In genomic region chr17:75876938-75877751, GRCh38 we compare ENCODE assay signal across 8 cellular contexts. TPM values are rescaled to one million over a fixed set of nuclear protein-coding genes. Genes with fewer than 3 reads are reported as not detected.
DNase-seq lines count a peak whose midpoint lies in the region; ATAC-seq and TF ChIP-seq lines count a peak whose summit lies in the region.

No MANE protein-coding gene starts in this region.

- no peaks in the 10 kb centered on the region for H3K36me3 ChIP-seq in CD8-positive, alpha-beta memory T cell (ENCODE audit: insufficient read depth, low read length)

- no peaks in the 10 kb centered on the region for H3K9me3 ChIP-seq in CD8-positive, alpha-beta memory T cell (ENCODE audit: low read length)

- H3K36me3 Mint-ChIP-seq in CD8-positive, alpha-beta memory T cell, result peaks cover 0 to 2% (median 0%) of the 10 kb centered on the region in 3 donors
- H3K36me3 Mint-ChIP-seq in activated CD4-positive, alpha-beta memory T cell treated with anti-CD3 and anti-CD28 coated beads for 36 hours, result peaks cover 3% of the 10 kb centered on the region
- no peaks in the 10 kb centered on the region for H3K36me3 Mint-ChIP-seq in mesothelial cell of epicardium

- peak overlapping the region; percentile 85 to 96 (median 88) for H3K27ac Mint-ChIP-seq in CD8-positive, alpha-beta memory T cell
- H3K27ac Mint-ChIP-seq in activated CD4-positive, alpha-beta memory T cell treated with anti-CD3 and anti-CD28 coated beads for 36 hours, result peak overlapping the region; percentile 92
- peak overlapping the region; percentile 81 for H3K27ac Mint-ChIP-seq in mesothelial cell of epicardium

- H3K4me1 ChIP-seq in CD8-positive, alpha-beta memory T cell (ENCODE audit: insufficient read depth, low read length), result peaks cover 46% of the 10 kb centered on the region

- no peaks in the 10 kb centered on the region for H3K27me3 ChIP-seq in CD8-positive, alpha-beta memory T cell (ENCODE audit: insufficient read depth, low read length, poor library complexity, severe bottlenecking)

- peak overlapping the region; percentile 43 for H3K27ac ChIP-seq in CD8-positive, alpha-beta memory T cell (ENCODE audit: low read depth, low read length)
- H3K27ac ChIP-seq in substantia nigra (ENCODE audit: low read depth, low read length, poor library complexity, severe bottlenecking), result peak overlapping the region; percentile 93

- peak overlapping the region; percentile 61 for H3K4me3 ChIP-seq in CD8-positive, alpha-beta memory T cell (ENCODE audit: low read length)
- H3K4me3 ChIP-seq in epithelial cell of proximal tubule (ENCODE audit: low read depth, low read length), result peak overlapping the region; percentile 66

- TF ChIP-seq CTCF in epithelial cell of proximal tubule (conservative IDR thresholded peaks at IDR 0.05; ENCODE audit: low read depth, low read length) (no peak), mesothelial cell of epicardium (IDR thresholded peaks at IDR 0.05; ENCODE audit: unreplicated experiment) (no peak)

- no peaks in the 10 kb centered on the region for H3K9me3 Mint-ChIP-seq in CD8-positive, alpha-beta memory T cell
- no peaks in the 10 kb centered on the region for H3K9me3 Mint-ChIP-seq in activated CD4-positive, alpha-beta memory T cell treated with anti-CD3 and anti-CD28 coated beads for 36 hours
- no peaks in the 10 kb centered on the region for H3K9me3 Mint-ChIP-seq in mesothelial cell of epicardium

- no peak for DNase-seq in CD8-positive, alpha-beta memory T cell
- DNase-seq in HT1080 (ENCODE audit: low read depth) (peak; percentile 97), epithelial cell of proximal tubule (ENCODE audit: low read depth) (peak; percentile 87), mesothelial cell of epicardium (ENCODE audit: low spot score in 2 of 2, unreplicated experiment in 2 of 2) (peak in 1 of 2 experiments; percentile 70), substantia nigra (lab: John Stamatoyannopoulos, UW) (peak in 48 of 49 donors; percentile 42 to 91 (median 78)), cortex of kidney (lab: John Stamatoyannopoulos, UW) (no peak)
- peak; percentile 52 for DNase-seq in activated CD4-positive, alpha-beta memory T cell treated with anti-CD3 and anti-CD28 coated beads for 36 hours

- intact Hi-C loops in activated CD4-positive, alpha-beta memory T cell treated with anti-CD3 and anti-CD28 coated beads for 36 hours (cut with micrococcal nuclease), result loop anchor here (1.0 to 2.0 kb wide), 3 partner anchors 13 to 20 kb away; partner anchors contain the start of gene TRIM65

- ATAC-seq in GM18870 (IDR thresholded peaks at IDR 0.05; ENCODE audit: unreplicated experiment), result no peak

- H3K27me3 Mint-ChIP-seq in CD8-positive, alpha-beta memory T cell, result peaks cover 0 to 5% of the 10 kb centered on the region in 2 donors
- no peaks in the 10 kb centered on the region for H3K27me3 Mint-ChIP-seq in activated CD4-positive, alpha-beta memory T cell treated with anti-CD3 and anti-CD28 coated beads for 36 hours
- H3K27me3 Mint-ChIP-seq in mesothelial cell of epicardium (ENCODE audit: low read depth), result peaks cover 67% of the 10 kb centered on the region

- peaks cover 41 to 65% (median 41%) of the 10 kb centered on the region in 3 donors for H3K4me1 Mint-ChIP-seq in CD8-positive, alpha-beta memory T cell
- H3K4me1 Mint-ChIP-seq in activated CD4-positive, alpha-beta memory T cell treated with anti-CD3 and anti-CD28 coated beads for 36 hours (ENCODE audit: low read depth), result peaks cover 38% of the 10 kb centered on the region
- peaks cover 16% of the 10 kb centered on the region for H3K4me1 Mint-ChIP-seq in mesothelial cell of epicardium

- CTCF ChIA-PET in CD8-positive, alpha-beta memory T cell (lab: Charles Lee), result interaction anchor here (0.9 to 4.9 kb wide), 12 partner anchors 11 to 124 kb away, joined by 3 to 46 read pairs (median 6); partner anchors contain the start of genes GALK1, MRPL38, TRIM65 and WBP2
- CTCF ChIA-PET in activated CD4-positive, alpha-beta memory T cell treated with anti-CD3 and anti-CD28 coated beads for 36 hours (lab: Charles Lee), result interaction anchor here (0.6 to 11.0 kb wide), 16 partner anchors 9 to 340 kb away, joined by 3 to 111 read pairs (median 5); partner anchors contain the start of genes FBF1, TRIM65 and WBP2

- peak overlapping the region; percentile 83 to 90 (median 86) for H3K4me3 Mint-ChIP-seq in CD8-positive, alpha-beta memory T cell
- peak overlapping the region; percentile 89 for H3K4me3 Mint-ChIP-seq in activated CD4-positive, alpha-beta memory T cell treated with anti-CD3 and anti-CD28 coated beads for 36 hours
- peak overlapping the region; percentile 64 for H3K4me3 Mint-ChIP-seq in mesothelial cell of epicardium

- POLR2A ChIA-PET in CD8-positive, alpha-beta memory T cell (lab: Charles Lee), result interaction anchor here (0.5 to 8.3 kb wide), 8 partner anchors 12 to 103 kb away, joined by 3 to 82 read pairs (median 6); partner anchors contain the start of genes TRIM65 and WBP2
- POLR2A ChIA-PET in activated CD4-positive, alpha-beta memory T cell treated with anti-CD3 and anti-CD28 coated beads for 36 hours (lab: Charles Lee), result interaction anchor here (0.6 to 2.8 kb wide), 5 partner anchors 12 to 568 kb away, joined by 4 to 17 read pairs (median 6); partner anchors contain the start of genes TRIM65 and WBP2

RNA-seq across cellular contexts. Expression of gene TRIM47, which starts 1.2 kb away (rescaled TPM):
- total RNA-seq in CD8-positive, alpha-beta memory T cell, result 10 to 100 TPM; 12.6 to 14.1 TPM
- 17.6 TPM for polyA plus RNA-seq in CD8-positive, alpha-beta memory T cell
- 22.7 and 26.6 TPM in 2 replicates for total RNA-seq in HT1080 (2014; rRNA removed; shearing (Covaris generic))
- polyA plus RNA-seq in HT1080 (2015; cell fraction: cytosol; rRNA removed), result 9.6 and 12.6 TPM in 2 replicates
- 13.6 and 17.1 TPM in 2 replicates for polyA plus RNA-seq in HT1080 (2015; cell fraction: nucleus; rRNA removed)
- 10 to 100 TPM; 18.5 to 19.5 TPM for total RNA-seq in activated CD4-positive, alpha-beta memory T cell treated with anti-CD3 and anti-CD28 coated beads for 36 hours
- 51.2 and 68.7 TPM in 2 replicates for total RNA-seq in epithelial cell of proximal tubule
- 2.8 to 3.1 TPM (median 2.9 TPM) in 3 replicates for total RNA-seq in mesothelial cell of epicardium

RNA-seq across cellular contexts. Expression of gene TRIM65, which starts 19.6 kb away (rescaled TPM):
- total RNA-seq in CD8-positive, alpha-beta memory T cell, result 10 to 100 TPM; 34.9 to 35.4 TPM
- polyA plus RNA-seq in CD8-positive, alpha-beta memory T cell, result 28.1 TPM
- total RNA-seq in HT1080 (2014; rRNA removed; shearing (Covaris generic)), result 36.0 and 36.9 TPM in 2 replicates
- polyA plus RNA-seq in HT1080 (2015; cell fraction: cytosol; rRNA removed), result 27.8 and 27.9 TPM in 2 replicates
- 25.0 and 32.0 TPM in 2 replicates for polyA plus RNA-seq in HT1080 (2015; cell fraction: nucleus; rRNA removed)
- total RNA-seq in activated CD4-positive, alpha-beta memory T cell treated with anti-CD3 and anti-CD28 coated beads for 36 hours, result 10 to 100 TPM; 27.5 to 28.2 TPM
- 24.7 and 28.6 TPM in 2 replicates for total RNA-seq in epithelial cell of proximal tubule
- 21.2 to 21.9 TPM (median 21.4 TPM) in 3 replicates for total RNA-seq in mesothelial cell of epicardium

RNA-seq across cellular contexts. Expression of gene WBP2, which starts 22.0 kb away (rescaled TPM):
- total RNA-seq in CD8-positive, alpha-beta memory T cell, result 10 to 100 TPM; 47.5 to 53.2 TPM
- polyA plus RNA-seq in CD8-positive, alpha-beta memory T cell, result 129 TPM
- 26.1 and 38.3 TPM in 2 replicates for total RNA-seq in HT1080 (2014; rRNA removed; shearing (Covaris generic))
- polyA plus RNA-seq in HT1080 (2015; cell fraction: cytosol; rRNA removed), result 66.4 and 73.4 TPM in 2 replicates
- 79.3 and 101 TPM in 2 replicates for polyA plus RNA-seq in HT1080 (2015; cell fraction: nucleus; rRNA removed)
- 10 to 100 TPM; 79.1 to 80.6 TPM for total RNA-seq in activated CD4-positive, alpha-beta memory T cell treated with anti-CD3 and anti-CD28 coated beads for 36 hours
- 65.5 and 69.2 TPM in 2 replicates for total RNA-seq in epithelial cell of proximal tubule
- total RNA-seq in mesothelial cell of epicardium, result 42.3 to 46.0 TPM (median 45.8 TPM) in 3 replicates

RNA-seq across cellular contexts. Expression of gene MRPL38, which starts 27.5 kb away (rescaled TPM):
- 100 to 1,000 TPM; 171 to 180 TPM for total RNA-seq in CD8-positive, alpha-beta memory T cell
- 73.1 TPM for polyA plus RNA-seq in CD8-positive, alpha-beta memory T cell
- 63.8 and 66.9 TPM in 2 replicates for total RNA-seq in HT1080 (2014; rRNA removed; shearing (Covaris generic))
- 50.0 and 64.5 TPM in 2 replicates for polyA plus RNA-seq in HT1080 (2015; cell fraction: cytosol; rRNA removed)
- polyA plus RNA-seq in HT1080 (2015; cell fraction: nucleus; rRNA removed), result 120 and 123 TPM in 2 replicates
- 100 to 1,000 TPM; 108 TPM for total RNA-seq in activated CD4-positive, alpha-beta memory T cell treated with anti-CD3 and anti-CD28 coated beads for 36 hours
- total RNA-seq in epithelial cell of proximal tubule (38.3 and 47.9 TPM in 2 replicates), mesothelial cell of epicardium (77.8 to 91.1 TPM (median 82.2 TPM) in 3 replicates)

RNA-seq across cellular contexts. Expression of gene UNC13D, which starts 32.9 kb away (rescaled TPM):
- total RNA-seq in CD8-positive, alpha-beta memory T cell, result 100 to 1,000 TPM; 143 to 154 TPM
- polyA plus RNA-seq in CD8-positive, alpha-beta memory T cell, result 90.3 TPM
- 2.7 TPM in 2 replicates for total RNA-seq in HT1080 (2014; rRNA removed; shearing (Covaris generic))
- 1.7 and 2.1 TPM in 2 replicates for polyA plus RNA-seq in HT1080 (2015; cell fraction: cytosol; rRNA removed)
- polyA plus RNA-seq in HT1080 (2015; cell fraction: nucleus; rRNA removed), result 4.5 TPM in 2 replicates
- total RNA-seq in activated CD4-positive, alpha-beta memory T cell treated with anti-CD3 and anti-CD28 coated beads for 36 hours, result 100 to 1,000 TPM; 135 to 139 TPM
- 9.2 and 17.8 TPM in 2 replicates for total RNA-seq in epithelial cell of proximal tubule
- total RNA-seq in mesothelial cell of epicardium, result 6.0 to 7.7 TPM (median 6.8 TPM) in 3 replicates

Comparison
In these comparisons a context has a peak if more than half of its experiments do, and no peak if none do; other contexts are left out.
1. DNase-seq: peak in HT1080 (single experiment), activated CD4-positive, alpha-beta memory T cell treated with anti-CD3 and anti-CD28 coated beads for 36 hours (single experiment), epithelial cell of proximal tubule (single experiment) and substantia nigra (48 of 49); none in CD8-positive, alpha-beta memory T cell (0 of 5) and cortex of kidney (single experiment).
2. Peak in every context shown above with its lines, with median percentiles within 50 percentile points of each other: H3K27ac Mint-ChIP-seq and H3K4me3 Mint-ChIP-seq.